8 cellular contexts compared by ENCODE assay signal in genomic region chr11:131511794-131512193, GRCh38.
A peak's percentile ranks its signal among the peaks of the same experiment; 100 is the strongest.
DNase-seq lines count a peak whose midpoint lies in the region; ATAC-seq and TF ChIP-seq lines count a peak whose summit lies in the region.

No MANE protein-coding gene starts in this region.

- H3K27me3 ChIP-seq in endodermal cell (ENCODE audit: control insufficient read depth, insufficient read depth, low read length, poor library complexity, severe bottlenecking) = no peaks in the 10 kb centered on the region
- no peaks in the 10 kb centered on the region for H3K27me3 ChIP-seq in psoas muscle (ENCODE audit: insufficient read depth in 3 of 3, low read length in 2 of 3)
- H3K27me3 ChIP-seq in uterus = no peaks in the 10 kb centered on the region

- TF ChIP-seq CTCF in endodermal cell (conservative IDR thresholded peaks at IDR 0.05) (peak; percentile 85), psoas muscle (IDR thresholded peaks at IDR 0.05) (peak; percentile 36), uterus (IDR thresholded peaks at IDR 0.05) (no peak)

- H3K9ac ChIP-seq in endodermal cell (ENCODE audit: extremely low read depth, low read length, poor library complexity, severe bottlenecking) = no peak overlapping the region

- no peak overlapping the region for H3K4me3 Mint-ChIP-seq in activated CD4-positive, alpha-beta T cell treated with anti-CD3 and anti-CD28 coated beads, Interleukin-2, amount 10 ng/mL, durations not matched to agents 24 days and 14 days
- H3K4me3 Mint-ChIP-seq in endodermal cell = no peak overlapping the region

- 48 to 52% methylated on average over 6 to 9 of the region's 9 CpGs for WGBS in endodermal cell (ENCODE audit: insufficient coverage in 1 of 2, insufficient read length in 1 of 2), 2 experiments
- WGBS in psoas muscle, 3 donors = 58 to 64% (median 62%) methylated on average over 9 of the region's 9 CpGs

- no peaks in the 10 kb centered on the region for H3K27me3 Mint-ChIP-seq in activated CD4-positive, alpha-beta T cell treated with anti-CD3 and anti-CD28 coated beads, Interleukin-2, amount 10 ng/mL, durations not matched to agents 24 days and 14 days
- H3K27me3 Mint-ChIP-seq in endodermal cell (ENCODE audit: insufficient read depth) = no peaks in the 10 kb centered on the region

- TF ChIP-seq POLR2A in uterus (IDR thresholded peaks at IDR 0.05) = no peak

- peak; percentile 57 for DNase-seq in activated CD4-positive, alpha-beta T cell treated with anti-CD3 and anti-CD28 coated beads, Interleukin-2, amount 10 ng/mL, durations not matched to agents 24 days and 14 days
- no peak for DNase-seq in activated CD4-positive, alpha-beta T cell treated with anti-CD3 and anti-CD28 coated beads, Interleukin-2, amount 50 U/mL, for 1 hour
- DNase-seq in LoVo (ENCODE audit: low spot score) (peak; percentile 22), endodermal cell (peak; percentile 91), psoas muscle (peak in 1 of 2 donors; percentile 50), sciatic nerve (ENCODE audit: low spot score) (no peak), HCEC 1CT (no peak), uterus (no peak)

- H3K36me3 Mint-ChIP-seq in activated CD4-positive, alpha-beta T cell treated with anti-CD3 and anti-CD28 coated beads, Interleukin-2, amount 10 ng/mL, durations not matched to agents 24 days and 14 days (ENCODE audit: low read depth) = no peaks in the 10 kb centered on the region
- no peaks in the 10 kb centered on the region for H3K36me3 Mint-ChIP-seq in endodermal cell (ENCODE audit: low read depth)

- ATAC-seq in psoas muscle (no peak), sciatic nerve (no peak)

- H3K9me3 ChIP-seq in endodermal cell (ENCODE audit: control insufficient read depth, low read length) (no peaks in the 10 kb centered on the region), psoas muscle (no peaks in the 10 kb centered on the region), uterus (no peaks in the 10 kb centered on the region)

- intact Hi-C loops in activated CD4-positive, alpha-beta T cell treated with anti-CD3 and anti-CD28 coated beads, Interleukin-2, amount 10 ng/mL, durations not matched to agents 24 days and 14 days (cut with micrococcal nuclease) = loop anchor here (5.0 kb wide), 1 partner anchor 449 kb away; no protein-coding TSS in a partner anchor
- intact Hi-C loops in psoas muscle (cut with DNase I) = loop anchor here (5.0 kb wide), 1 partner anchor 449 kb away; no protein-coding TSS in a partner anchor
- intact Hi-C loops in sciatic nerve (cut with DNase I) = no loop called here
- intact Hi-C loops in uterus (cut with DNase I; ENCODE audit: low total_unique reads) = no loop called here

- no peak overlapping the region for H3K4me3 ChIP-seq in endodermal cell (ENCODE audit: low read length)
- no peak overlapping the region for H3K4me3 ChIP-seq in psoas muscle
- H3K4me3 ChIP-seq in uterus = no peak overlapping the region

- no peaks in the 10 kb centered on the region for H3K9me3 Mint-ChIP-seq in activated CD4-positive, alpha-beta T cell treated with anti-CD3 and anti-CD28 coated beads, Interleukin-2, amount 10 ng/mL, durations not matched to agents 24 days and 14 days
- H3K9me3 Mint-ChIP-seq in endodermal cell = no peaks in the 10 kb centered on the region

- H3K36me3 ChIP-seq in endodermal cell (ENCODE audit: control insufficient read depth, insufficient read depth, low read length) (no peaks in the 10 kb centered on the region), psoas muscle (ENCODE audit: insufficient read depth in 1 of 2, low read depth in 1 of 2) (no peaks in the 10 kb centered on the region), uterus (no peaks in the 10 kb centered on the region)

- no peaks in the 10 kb centered on the region for H3K4me1 Mint-ChIP-seq in activated CD4-positive, alpha-beta T cell treated with anti-CD3 and anti-CD28 coated beads, Interleukin-2, amount 10 ng/mL, durations not matched to agents 24 days and 14 days
- H3K4me1 Mint-ChIP-seq in endodermal cell = peaks cover 12% of the 10 kb centered on the region

- H3K27ac Mint-ChIP-seq in activated CD4-positive, alpha-beta T cell treated with anti-CD3 and anti-CD28 coated beads, Interleukin-2, amount 10 ng/mL, durations not matched to agents 24 days and 14 days = no peak overlapping the region
- H3K27ac Mint-ChIP-seq in endodermal cell = no peak overlapping the region

- H3K27ac ChIP-seq in endodermal cell (ENCODE audit: low read depth, low read length) (no peak overlapping the region), psoas muscle (no peak overlapping the region), uterus (no peak overlapping the region)

- peaks cover 2% of the 10 kb centered on the region for H3K4me1 ChIP-seq in endodermal cell (ENCODE audit: control insufficient read depth, insufficient read depth, low read length)
- H3K4me1 ChIP-seq in psoas muscle = no peaks in the 10 kb centered on the region
- H3K4me1 ChIP-seq in uterus = no peaks in the 10 kb centered on the region

Comparison
In these comparisons a context has a peak if more than half of its experiments do, and no peak if none do; other contexts are left out.
1. DNase-seq: peak in activated CD4-positive, alpha-beta T cell treated with anti-CD3 and anti-CD28 coated beads, Interleukin-2, amount 10 ng/mL, durations not matched to agents 24 days and 14 days (single experiment), LoVo (single experiment) and endodermal cell (single experiment); none in activated CD4-positive, alpha-beta T cell treated with anti-CD3 and anti-CD28 coated beads, Interleukin-2, amount 50 U/mL, for 1 hour (single experiment), sciatic nerve (single experiment), HCEC 1CT (single experiment) and uterus (0 of 2).
2. CTCF ChIP-seq: peak in endodermal cell (single experiment) and psoas muscle (single experiment); none in uterus (0 of 4).
3. intact Hi-C loops: an anchor here in activated CD4-positive, alpha-beta T cell treated with anti-CD3 and anti-CD28 coated beads, Interleukin-2, amount 10 ng/mL, durations not matched to agents 24 days and 14 days (5.0 kb wide) and psoas muscle (5.0 kb wide); none called in sciatic nerve and uterus.